In genomic region chr11:111283945-111284481, GRCh38 we compare ENCODE assay signal across 1 cellular context.
TF ChIP-seq lines count a peak whose summit lies in the region.

No MANE protein-coding gene starts in this region.

TF ChIP-seq in GM12878, 131 proteins besides CTCF, POLR2A, EP300 and RAD21 (continued from another document):
- no peak for TF ChIP-seq E4F1 (IDR thresholded peaks at IDR 0.05; ENCODE audit: borderline replicate concordance, partially characterized antibody)
- TF ChIP-seq BCL3 (IDR thresholded peaks at IDR 0.05; ENCODE audit: borderline replicate concordance, insufficient read depth, low read depth, low read length, poor library complexity, severe bottlenecking): no peak
- TF ChIP-seq, protein P1, sequence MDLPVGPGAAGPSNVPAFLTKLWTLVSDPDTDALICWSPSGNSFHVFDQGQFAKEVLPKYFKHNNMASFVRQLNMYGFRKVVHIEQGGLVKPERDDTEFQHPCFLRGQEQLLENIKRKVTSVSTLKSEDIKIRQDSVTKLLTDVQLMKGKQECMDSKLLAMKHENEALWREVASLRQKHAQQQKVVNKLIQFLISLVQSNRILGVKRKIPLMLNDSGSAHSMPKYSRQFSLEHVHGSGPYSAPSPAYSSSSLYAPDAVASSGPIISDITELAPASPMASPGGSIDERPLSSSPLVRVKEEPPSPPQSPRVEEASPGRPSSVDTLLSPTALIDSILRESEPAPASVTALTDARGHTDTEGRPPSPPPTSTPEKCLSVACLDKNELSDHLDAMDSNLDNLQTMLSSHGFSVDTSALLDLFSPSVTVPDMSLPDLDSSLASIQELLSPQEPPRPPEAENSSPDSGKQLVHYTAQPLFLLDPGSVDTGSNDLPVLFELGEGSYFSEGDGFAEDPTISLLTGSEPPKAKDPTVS (IDR thresholded peaks at IDR 0.05; ENCODE audit: low read depth, low read length): no peak
- TF ChIP-seq MEF2B (IDR thresholded peaks at IDR 0.05; ENCODE audit: partially characterized antibody, poor library complexity, severe bottlenecking): no peak
- TF ChIP-seq NR2C2 (IDR thresholded peaks at IDR 0.05; ENCODE audit: borderline replicate concordance, control insufficient read depth, insufficient read length, low read depth): no peak
- TF ChIP-seq ZNF274 (IDR thresholded peaks at IDR 0.05; ENCODE audit: insufficient read depth, insufficient read length): no peak
- no peak for TF ChIP-seq CREB1 (IDR thresholded peaks at IDR 0.05; ENCODE audit: low read depth)
- no peak for TF ChIP-seq ZNF207 (IDR thresholded peaks at IDR 0.05; ENCODE audit: borderline replicate concordance)
